8 cellular contexts compared by ENCODE assay signal in the genomic region with DNA sequence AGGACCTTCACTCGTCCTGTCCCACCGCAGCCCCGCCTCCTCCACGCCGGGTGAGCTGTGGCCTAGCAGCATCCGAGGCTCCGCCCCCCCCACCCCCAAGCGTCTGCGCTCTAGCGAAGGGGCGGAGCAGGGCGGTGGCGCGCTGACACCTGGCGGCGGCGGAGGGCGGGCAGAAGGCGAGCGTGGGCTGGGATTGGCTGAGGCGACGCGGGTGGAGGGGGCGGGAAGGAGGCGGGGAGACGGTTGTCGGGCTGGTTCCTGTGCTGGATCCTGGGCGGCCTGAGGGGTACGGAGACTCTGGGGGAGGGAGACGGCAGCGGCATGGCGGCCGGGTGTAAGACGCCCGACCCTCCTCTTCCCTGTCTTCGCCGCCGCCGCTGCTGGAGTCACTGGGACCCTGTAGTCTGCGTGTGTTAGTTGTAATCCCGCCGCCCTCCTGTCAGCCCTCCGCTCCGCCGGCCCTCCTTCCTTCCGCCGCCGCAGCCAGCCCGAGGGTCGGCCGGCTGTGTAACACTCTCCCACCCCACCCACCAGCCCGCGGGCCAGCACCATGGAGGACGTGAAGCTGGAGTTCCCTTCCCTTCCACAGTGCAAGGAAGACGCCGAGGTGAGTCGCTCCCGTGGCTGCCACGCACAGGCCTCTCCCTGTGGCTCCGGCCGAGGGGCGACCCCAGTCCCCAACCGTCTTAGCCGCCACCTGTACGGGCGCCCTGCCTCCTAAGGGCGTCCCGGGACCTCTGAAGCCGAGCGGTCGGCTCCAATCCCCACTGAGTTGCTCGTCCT. TPM values are rescaled to one million over a fixed set of nuclear protein-coding genes. Genes with fewer than 3 reads are reported as not detected.
DNase-seq lines count a peak whose midpoint lies in the region; ATAC-seq lines count a peak whose summit lies in the region.

A gene with protein sequence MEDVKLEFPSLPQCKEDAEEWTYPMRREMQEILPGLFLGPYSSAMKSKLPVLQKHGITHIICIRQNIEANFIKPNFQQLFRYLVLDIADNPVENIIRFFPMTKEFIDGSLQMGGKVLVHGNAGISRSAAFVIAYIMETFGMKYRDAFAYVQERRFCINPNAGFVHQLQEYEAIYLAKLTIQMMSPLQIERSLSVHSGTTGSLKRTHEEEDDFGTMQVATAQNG (plus strand): TSS at position 242 of the 783 bp plus-strand sequence. CDS start 309 bp downstream, at position 551.

- DNase-seq in C1 segment of cervical spinal cord (lab: John Stamatoyannopoulos, UW): peak; percentile 77 to 99 (median 94)
- peak; percentile 99 for DNase-seq in NCI-H69 (lab: John Stamatoyannopoulos, UW)
- peak; percentile 98 for DNase-seq in activated CD4-positive, alpha-beta T cell treated with anti-CD3 and anti-CD28 coated beads, Interleukin-2, amount 10 ng/mL, durations not matched to agents 7 days and 5 days
- peak; percentile 92 for DNase-seq in cortex of kidney (lab: John Stamatoyannopoulos, UW)
- peak; percentile 100 for DNase-seq in left kidney (ENCODE audit: low read depth, low spot score)
- peak; percentile 98 for DNase-seq in stimulated activated CD4-positive, alpha-beta T cell treated with anti-CD3 and anti-CD28 coated beads, Interleukin-1b, Interleukin-23, amount 100 ng/mL, for 48 hours

- CTCF ChIA-PET in activated CD4-positive, alpha-beta T cell treated with anti-CD3 and anti-CD28 coated beads, Interleukin-2, amount 10 ng/mL, durations not matched to agents 7 days and 5 days (lab: Charles Lee): interaction anchor here (0.6 to 1.2 kb wide), 4 partner anchors 10 to 430 kb away, joined by 3 to 6 read pairs (median 3); no protein-coding TSS in a partner anchor

- peak within 1 kb of the TSS; percentile 91 for H3K27ac Mint-ChIP-seq in activated CD4-positive, alpha-beta T cell treated with anti-CD3 and anti-CD28 coated beads, Interleukin-2, amount 10 ng/mL, durations not matched to agents 7 days and 5 days

- H3K4me1 Mint-ChIP-seq in activated CD4-positive, alpha-beta T cell treated with anti-CD3 and anti-CD28 coated beads, Interleukin-2, amount 10 ng/mL, durations not matched to agents 7 days and 5 days: peaks cover 27% of the 10 kb centered on the region

- POLR2A ChIA-PET in activated CD4-positive, alpha-beta T cell treated with anti-CD3 and anti-CD28 coated beads, Interleukin-2, amount 10 ng/mL, durations not matched to agents 7 days and 5 days (lab: Charles Lee): no interaction called here

- ATAC-seq in GM19372 (IDR thresholded peaks at IDR 0.05; ENCODE audit: low read depth, unreplicated experiment) (peak; percentile 92), HG03521 (IDR thresholded peaks at IDR 0.05; ENCODE audit: unreplicated experiment) (peak; percentile 94)

- H3K27me3 Mint-ChIP-seq in activated CD4-positive, alpha-beta T cell treated with anti-CD3 and anti-CD28 coated beads, Interleukin-2, amount 10 ng/mL, durations not matched to agents 7 days and 5 days: no peaks in the 10 kb centered on the region

- H3K9me3 Mint-ChIP-seq in activated CD4-positive, alpha-beta T cell treated with anti-CD3 and anti-CD28 coated beads, Interleukin-2, amount 10 ng/mL, durations not matched to agents 7 days and 5 days: no peaks in the 10 kb centered on the region

- H3K4me3 Mint-ChIP-seq in activated CD4-positive, alpha-beta T cell treated with anti-CD3 and anti-CD28 coated beads, Interleukin-2, amount 10 ng/mL, durations not matched to agents 7 days and 5 days: peak within 1 kb of the TSS; percentile 92

- H3K36me3 Mint-ChIP-seq in activated CD4-positive, alpha-beta T cell treated with anti-CD3 and anti-CD28 coated beads, Interleukin-2, amount 10 ng/mL, durations not matched to agents 7 days and 5 days (ENCODE audit: low read depth): peaks cover 52% of the 10 kb centered on the region

RNA-seq across cellular contexts. Expression of the gene that starts here (rescaled TPM):
- total RNA-seq in activated CD4-positive, alpha-beta T cell treated with anti-CD3 and anti-CD28 coated beads, Interleukin-2, amount 10 ng/mL, durations not matched to agents 7 days and 5 days: 10 to 100 TPM; 20.7 to 24.4 TPM

Comparison
In these comparisons a context has a peak if more than half of its experiments do, and no peak if none do; other contexts are left out.
1. Peak in every context shown above with its lines: DNase-seq and ATAC-seq.